Comparison of ENCODE assay signal across 16 cellular contexts in the genomic region with DNA sequence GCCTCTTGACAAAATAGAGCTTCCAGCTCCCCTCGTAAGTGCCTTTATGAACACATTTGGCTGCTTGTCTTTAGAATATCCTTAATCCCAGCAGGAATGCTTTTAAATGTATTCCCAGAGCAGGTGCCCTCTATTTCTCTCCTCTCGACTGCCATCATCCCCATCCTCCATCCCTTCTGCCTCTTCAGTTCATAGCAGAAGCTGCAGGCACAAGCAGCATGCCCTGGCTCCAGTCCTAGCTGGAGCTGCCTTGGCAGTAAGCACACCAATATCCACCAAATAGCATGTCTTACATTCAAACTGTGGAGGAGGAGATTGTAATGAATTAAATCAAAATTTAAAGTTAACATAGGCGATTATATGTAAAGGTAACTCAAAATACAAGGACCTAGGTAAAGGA.
DNase-seq lines count a peak whose midpoint lies in the region; ATAC-seq and TF ChIP-seq lines count a peak whose summit lies in the region.
"Had no signal": no experiment of that assay in that cellular context is flagged by ENCODE, and none has a peak within 500 bp of the region (broad histone marks: within the 10 kb centered on the region; RNA-seq: fewer than 3 reads in every experiment).

No MANE protein-coding gene starts in this region.

- H3K4me3 ChIP-seq in lower leg skin (ENCODE audit: low read depth, poor library complexity, severe bottlenecking), result no peak overlapping the region
- H3K4me3 ChIP-seq: BLaER1 had no signal

- TF ChIP-seq CTCF in lower leg skin (IDR thresholded peaks at IDR 0.05), result no peak

- H3K36me3 Mint-ChIP-seq in activated naive CD4-positive, alpha-beta T cell treated with anti-CD3 and anti-CD28 coated beads for 36 hours (ENCODE audit: low read depth), result no peaks in the 10 kb centered on the region
- H3K36me3 Mint-ChIP-seq: CD8-positive, alpha-beta T cell had no signal

- intact Hi-C loops in lower leg skin (cut with DNase I; ENCODE audit: low total_unique reads), result no loop called here
- intact Hi-C loops in activated naive CD4-positive, alpha-beta T cell treated with anti-CD3 and anti-CD28 coated beads for 36 hours (cut with micrococcal nuclease), result no loop called here

- WGBS in lower leg skin, 2 donors, result 57 to 68% methylated on average over 3 of the region's 3 CpGs

- no peaks in the 10 kb centered on the region for H3K4me1 Mint-ChIP-seq in activated naive CD4-positive, alpha-beta T cell treated with anti-CD3 and anti-CD28 coated beads for 36 hours (ENCODE audit: low read depth)

- no peaks in the 10 kb centered on the region for H3K9me3 Mint-ChIP-seq in activated naive CD4-positive, alpha-beta T cell treated with anti-CD3 and anti-CD28 coated beads for 36 hours
- H3K9me3 Mint-ChIP-seq: CD8-positive, alpha-beta T cell had no signal

- DNase-seq in NCI-H524 (lab: John Stamatoyannopoulos, UW) (peak; percentile 9 to 15), NCI-H524 treated with DMSO at 0.1 percent for 48 hours (lab: John Stamatoyannopoulos, UW) (no peak), NCI-H1694 treated with DMSO at 0.1 percent for 48 hours (lab: John Stamatoyannopoulos, UW) (peak; percentile 24), NCI-H69 (lab: John Stamatoyannopoulos, UW) (peak; percentile 33), pons (ENCODE audit: low spot score) (peak; percentile 19), lower leg skin (ENCODE audit: low spot score in 2 of 2) (no peak)
- DNase-seq in activated naive CD4-positive, alpha-beta T cell treated with anti-CD3 and anti-CD28 coated beads for 36 hours, result no peak
- DNase-seq: CD8-positive, alpha-beta T cell; DMS79 treated with DMSO at 0.1 percent for 48 hours; GOT3; KBM-7; NCI-H1930; NCI-H748 treated with DMSO at 0.1 percent for 48 hours; PC-3 had no signal

- no peak overlapping the region for H3K4me3 Mint-ChIP-seq in activated naive CD4-positive, alpha-beta T cell treated with anti-CD3 and anti-CD28 coated beads for 36 hours
- H3K4me3 Mint-ChIP-seq: CD8-positive, alpha-beta T cell had no signal

- ATAC-seq in HG02852 (IDR thresholded peaks at IDR 0.05; ENCODE audit: unreplicated experiment), result no peak
- ATAC-seq: CD8-positive, alpha-beta T cell; PC-3 had no signal

- no peak overlapping the region for H3K27ac Mint-ChIP-seq in activated naive CD4-positive, alpha-beta T cell treated with anti-CD3 and anti-CD28 coated beads for 36 hours
- H3K27ac Mint-ChIP-seq: CD8-positive, alpha-beta T cell had no signal

- H3K27me3 Mint-ChIP-seq in activated naive CD4-positive, alpha-beta T cell treated with anti-CD3 and anti-CD28 coated beads for 36 hours (ENCODE audit: low read depth), result peaks cover 3% of the 10 kb centered on the region

- no peak for TF ChIP-seq POLR2A in lower leg skin (IDR thresholded peaks at IDR 0.05)

- CTCF ChIA-PET in activated naive CD4-positive, alpha-beta T cell treated with anti-CD3 and anti-CD28 coated beads for 36 hours (lab: Charles Lee), result no interaction called here

Comparison
In these comparisons a context has a peak if more than half of its experiments do, and no peak if none do; other contexts are left out.
1. DNase-seq: peak in NCI-H524 (2 of 2), NCI-H1694 treated with DMSO at 0.1 percent for 48 hours (single experiment), NCI-H69 (single experiment) and pons (single experiment); none in NCI-H524 treated with DMSO at 0.1 percent for 48 hours (single experiment), lower leg skin (0 of 2) and activated naive CD4-positive, alpha-beta T cell treated with anti-CD3 and anti-CD28 coated beads for 36 hours (single experiment).